29 cellular contexts compared by ENCODE assay signal in the genomic region with DNA sequence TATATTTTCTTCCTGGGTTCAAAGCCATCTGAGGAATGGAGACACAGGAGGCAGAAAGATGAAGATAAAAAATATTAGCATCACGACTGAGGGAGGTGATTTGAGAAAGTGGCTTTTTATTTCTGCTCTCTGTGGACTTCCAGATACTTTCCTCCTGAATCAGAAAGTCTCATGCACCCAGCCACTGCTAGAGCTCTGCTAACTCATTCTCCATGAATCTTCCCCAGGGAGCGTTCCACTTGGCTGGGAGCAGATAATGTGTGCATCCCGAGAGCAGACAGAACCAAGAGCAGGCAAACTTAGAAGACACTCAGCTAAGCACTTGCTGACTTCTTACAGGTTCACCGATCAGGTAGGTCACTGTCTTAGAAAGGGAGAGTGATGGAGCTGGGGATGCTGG.
DNase-seq lines count a peak whose midpoint lies in the region; ATAC-seq and TF ChIP-seq lines count a peak whose summit lies in the region.
"Had no signal": no experiment of that assay in that cellular context is flagged by ENCODE, and none has a peak within 500 bp of the region (broad histone marks: within the 10 kb centered on the region; RNA-seq: fewer than 3 reads in every experiment).

No MANE protein-coding gene starts in this region.

- H3K79me2 ChIP-seq in GM23338 (replicated peaks; ENCODE audit: insufficient read depth) = no peaks in the 10 kb centered on the region

- no peaks in the 10 kb centered on the region for H3K27me3 ChIP-seq in GM23338 (ENCODE audit: insufficient read depth)
- H3K27me3 ChIP-seq: ascending aorta, suprapubic skin, upper lobe of right lung had no signal

- DNase-seq in AG08395 (ENCODE audit: low spot score) = peak; percentile 56
- DNase-seq in GM23338 (ENCODE audit: low spot score) = no peak
- DNase-seq in astrocyte of the spinal cord (ENCODE audit: low read depth, low spot score) = peak; percentile 25
- peak; percentile 28 for DNase-seq in iris pigment epithelial cell (ENCODE audit: low read depth)
- DNase-seq in activated CD4-positive, alpha-beta T cell treated with anti-CD3 and anti-CD28 coated beads for 36 hours = no peak
- DNase-seq in omental fat pad (ENCODE audit: low spot score) = no peak
- DNase-seq in CD14-positive monocyte (ENCODE audit: low spot score) = no peak
- DNase-seq: activated CD4-positive, CD25-positive, alpha-beta regulatory T cell treated with anti-CD3 and anti-CD28 coated beads, Interleukin-2, amount 50 U/mL, for 72 hours; activated CD8-positive, alpha-beta T cell treated with anti-CD3 and anti-CD28 coated beads for 36 hours; AML-193; CD8-positive, alpha-beta memory T cell; DMS 273 treated with DMSO at 0.1 percent for 48 hours; glutamatergic neuron; KG1; midbrain; naive thymus-derived CD4-positive, alpha-beta T cell; NCI-H1417; NCI-H2081; NCI-H774; retina; stimulated activated CD4-positive, alpha-beta T cell treated with anti-CD3 and anti-CD28 coated beads, Interleukin-2, amount 100 ng/mL, for 48 hours; upper lobe of right lung had no signal

- no peak overlapping the region for H3K4me2 ChIP-seq in GM23338

- H3K4me1 Mint-ChIP-seq in GM23338 (no peaks in the 10 kb centered on the region), CD14-positive monocyte (peaks cover 57% of the 10 kb centered on the region)
- H3K4me1 Mint-ChIP-seq in activated CD4-positive, alpha-beta T cell treated with anti-CD3 and anti-CD28 coated beads for 36 hours = peaks cover 2% of the 10 kb centered on the region
- H3K4me1 Mint-ChIP-seq: CD8-positive, alpha-beta memory T cell; stimulated activated memory B cell treated with anti-CD40 and anti-IgM and Interleukin-4, amounts not matched to agents 10 μg/mL and 1 μg/mL and 100 μg/mL, for 72 hours had no signal

- in situ Hi-C loops in astrocyte of the spinal cord (cut with HindIII; ENCODE audit: low sequenced_read_pairs) = no loop called here

- H3K9me3 Mint-ChIP-seq in GM23338 (no peaks in the 10 kb centered on the region; the same call in 1 of the 3 replicates), CD14-positive monocyte (no peaks in the 10 kb centered on the region)
- H3K9me3 Mint-ChIP-seq in activated CD4-positive, alpha-beta T cell treated with anti-CD3 and anti-CD28 coated beads for 36 hours (ENCODE audit: low read depth) = no peaks in the 10 kb centered on the region
- H3K9me3 Mint-ChIP-seq: activated CD8-positive, alpha-beta T cell treated with anti-CD3 and anti-CD28 coated beads for 36 hours; activated naive CD4-positive, alpha-beta T cell treated with anti-CD3 and anti-CD28 coated beads, Interleukin-2, amount 50 U/mL, for 72 hours; activated T-helper 2 cell treated with anti-CD3 and anti-CD28 coated beads, Interferon-gamma antibody, Interleukin-2, Interleukin-4, amounts not matched to agents 10 μg/mL and 5 μg/mL and 100 μg/mL, durations not matched to agents 14 hours and 24 hours and 36 hours had no signal

- no peaks in the 10 kb centered on the region for H3K36me3 ChIP-seq in GM23338 (ENCODE audit: insufficient read depth)
- H3K36me3 ChIP-seq: ascending aorta, suprapubic skin, upper lobe of right lung had no signal

- H3K27me3 Mint-ChIP-seq in GM23338 (ENCODE audit: insufficient read depth, low read depth, poor library complexity) (peaks cover 1% of the 10 kb centered on the region), CD14-positive monocyte (ENCODE audit: low read depth in 3 of 3) (peaks cover 0 to 5% (median 2%) of the 10 kb centered on the region in 3 donors)
- H3K27me3 Mint-ChIP-seq in activated CD4-positive, alpha-beta T cell treated with anti-CD3 and anti-CD28 coated beads for 36 hours = peaks cover 12% of the 10 kb centered on the region
- H3K27me3 Mint-ChIP-seq: CD8-positive, alpha-beta memory T cell had no signal

- no peak overlapping the region for H3K27ac ChIP-seq in GM23338 (ENCODE audit: low read depth)
- H3K27ac ChIP-seq: 22Rv1, ascending aorta, suprapubic skin, upper lobe of right lung had no signal

- H4K20me1 ChIP-seq in GM23338 (replicated peaks; ENCODE audit: insufficient read depth) = no peaks in the 10 kb centered on the region

- H3K4me3 Mint-ChIP-seq in GM23338 (no peak overlapping the region), CD14-positive monocyte (no peak overlapping the region)
- H3K4me3 Mint-ChIP-seq in activated CD4-positive, alpha-beta T cell treated with anti-CD3 and anti-CD28 coated beads for 36 hours = no peak overlapping the region
- H3K4me3 Mint-ChIP-seq: activated CD8-positive, alpha-beta T cell treated with anti-CD3 and anti-CD28 coated beads for 36 hours; CD8-positive, alpha-beta memory T cell; naive thymus-derived CD4-positive, alpha-beta T cell; stimulated activated memory B cell treated with anti-CD40 and anti-IgM and Interleukin-4, amounts not matched to agents 10 μg/mL and 1 μg/mL and 100 μg/mL, for 72 hours had no signal

- CTCF ChIA-PET in activated CD4-positive, alpha-beta T cell treated with anti-CD3 and anti-CD28 coated beads for 36 hours (lab: Charles Lee) = no interaction called here

- H2AFZ ChIP-seq in GM23338 = 0 out of 2 replicates have a peak overlapping the region, but pooled peaks have one; percentile 23

- H3K27ac Mint-ChIP-seq in GM23338 = no peak overlapping the region
- no peak overlapping the region for H3K27ac Mint-ChIP-seq in activated CD4-positive, alpha-beta T cell treated with anti-CD3 and anti-CD28 coated beads for 36 hours
- peak overlapping the region in 2 of 7 donors; percentile 27 to 38 for H3K27ac Mint-ChIP-seq in CD14-positive monocyte
- H3K27ac Mint-ChIP-seq: activated CD8-positive, alpha-beta T cell treated with anti-CD3 and anti-CD28 coated beads for 36 hours; activated T-helper 2 cell treated with anti-CD3 and anti-CD28 coated beads, Interferon-gamma antibody, Interleukin-2, Interleukin-4, amounts not matched to agents 10 μg/mL and 5 μg/mL and 100 μg/mL, durations not matched to agents 14 hours and 24 hours and 36 hours; CD8-positive, alpha-beta memory T cell; naive thymus-derived CD4-positive, alpha-beta T cell; stimulated activated memory B cell treated with anti-CD40 and anti-IgM and Interleukin-4, amounts not matched to agents 10 μg/mL and 1 μg/mL and 100 μg/mL, for 72 hours had no signal

- no peaks in the 10 kb centered on the region for H3K4me1 ChIP-seq in GM23338 (ENCODE audit: insufficient read depth)
- H3K4me1 ChIP-seq: ascending aorta, suprapubic skin had no signal

- H3K9me2 ChIP-seq in GM23338 (ENCODE audit: insufficient read depth) = no peaks in the 10 kb centered on the region

- no peaks in the 10 kb centered on the region for H3F3A ChIP-seq in GM23338 (replicated peaks; ENCODE audit: low read depth)

- intact Hi-C loops in activated CD4-positive, alpha-beta T cell treated with anti-CD3 and anti-CD28 coated beads for 36 hours (cut with DNase I, micrococcal nuclease) = no loop called here
- intact Hi-C loops in CD14-positive monocyte (cut with micrococcal nuclease) = no loop called here

- ATAC-seq in GM23338 (no peak), GM18520 (IDR thresholded peaks at IDR 0.05; ENCODE audit: unreplicated experiment) (no peak), omental fat pad (ENCODE audit: low FRiP score) (no peak)
- ATAC-seq in activated CD4-positive, alpha-beta T cell treated with anti-CD3 and anti-CD28 coated beads for 36 hours = no peak
- ATAC-seq: activated CD8-positive, alpha-beta T cell treated with anti-CD3 and anti-CD28 coated beads for 36 hours; activated naive CD4-positive, alpha-beta T cell treated with anti-CD3 and anti-CD28 coated beads, Interleukin-2, amount 50 U/mL, for 72 hours; naive thymus-derived CD4-positive, alpha-beta T cell; stimulated activated memory B cell treated with anti-CD40 and anti-IgM and Interleukin-4, amounts not matched to agents 10 μg/mL and 1 μg/mL and 100 μg/mL, for 72 hours; upper lobe of right lung had no signal

- POLR2A ChIA-PET in activated CD4-positive, alpha-beta T cell treated with anti-CD3 and anti-CD28 coated beads for 36 hours (lab: Charles Lee) = no interaction called here

- H3K4me3 ChIP-seq in GM23338 (no peak overlapping the region), astrocyte of the spinal cord (ENCODE audit: low read depth, low read length) (no peak overlapping the region)
- H3K4me3 ChIP-seq: ascending aorta, suprapubic skin, upper lobe of right lung had no signal

- no peaks in the 10 kb centered on the region for H3K36me3 Mint-ChIP-seq in GM23338 (ENCODE audit: low read depth)
- H3K36me3 Mint-ChIP-seq in activated CD4-positive, alpha-beta T cell treated with anti-CD3 and anti-CD28 coated beads for 36 hours (ENCODE audit: low read depth) = no peaks in the 10 kb centered on the region
- H3K36me3 Mint-ChIP-seq in CD14-positive monocyte = no peaks in the 10 kb centered on the region
- H3K36me3 Mint-ChIP-seq: CD8-positive, alpha-beta memory T cell; stimulated activated memory B cell treated with anti-CD40 and anti-IgM and Interleukin-4, amounts not matched to agents 10 μg/mL and 1 μg/mL and 100 μg/mL, for 72 hours had no signal

- TF ChIP-seq CTCF in GM23338 (conservative IDR thresholded peaks at IDR 0.05; ENCODE audit: low read depth in 2 of 2) = no peak
- no peak for TF ChIP-seq CTCF in astrocyte of the spinal cord (IDR thresholded peaks at IDR 0.05; ENCODE audit: low read depth, low read length)
- no peak for TF ChIP-seq CTCF in omental fat pad (IDR thresholded peaks at IDR 0.05)
- TF ChIP-seq CTCF in CD14-positive monocyte (IDR thresholded peaks at IDR 0.05) = no peak

TF ChIP-seq in GM23338, 12 proteins besides CTCF, POLR2A, EP300 and RAD21 (continues in another document):
- no peak for TF ChIP-seq ZNF114 (CRISPR knock-in tag; IDR thresholded peaks at IDR 0.05)
- TF ChIP-seq EZH2 (IDR thresholded peaks at IDR 0.05; ENCODE audit: low read depth, unreplicated experiment) = no peak

Comparison
In these comparisons a context has a peak if more than half of its experiments do, and no peak if none do; other contexts are left out.
1. DNase-seq: peak in AG08395 (single experiment), astrocyte of the spinal cord (single experiment) and iris pigment epithelial cell (single experiment); none in GM23338 (single experiment), activated CD4-positive, alpha-beta T cell treated with anti-CD3 and anti-CD28 coated beads for 36 hours (single experiment), omental fat pad (single experiment) and CD14-positive monocyte (single experiment).